ENCODE assay signal across 3 cellular contexts in the genomic region with DNA sequence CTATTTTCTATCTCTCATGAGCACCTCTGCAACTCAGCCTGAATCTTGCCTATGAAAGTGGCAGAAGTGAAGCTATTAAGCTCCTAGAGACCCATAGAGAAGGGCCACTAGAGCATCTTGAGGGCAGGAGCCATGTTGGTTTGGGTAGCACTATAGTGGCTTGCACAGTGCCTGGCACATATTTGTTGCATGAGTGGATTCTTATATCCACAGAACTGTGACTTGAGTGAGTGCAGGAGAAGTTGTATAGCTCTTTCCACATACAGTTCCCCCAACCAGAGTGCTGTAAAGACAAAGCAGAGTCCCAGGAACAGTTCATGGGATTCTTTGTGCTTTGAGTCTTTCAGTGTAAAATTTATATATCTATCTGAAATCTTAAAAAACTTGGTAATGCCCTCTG.
"Had no signal": no experiment of that assay in that cellular context is flagged by ENCODE, and none has a peak within 500 bp of the region (broad histone marks: within the 10 kb centered on the region; RNA-seq: fewer than 3 reads in every experiment).

No MANE protein-coding gene starts in this region.

- ATAC-seq: GM12878 had no signal

- H3K4me3 ChIP-seq: GM12878 had no signal

- DNase-seq: GDM1, GF-D8 had no signal
